ENCODE assay signal across 8 cellular contexts in genomic region chr19:58326914-58327726, GRCh38.
DNase-seq lines count a peak whose midpoint lies in the region; ATAC-seq and TF ChIP-seq lines count a peak whose summit lies in the region.

Gene ZSCAN22 (plus strand): TSS chr19:58326994. CDS start chr19:58334803, 7,809 bp downstream.

- ATAC-seq in GM18907 (IDR thresholded peaks at IDR 0.05; ENCODE audit: unreplicated experiment) (peak; percentile 89), HG03108 (IDR thresholded peaks at IDR 0.05; ENCODE audit: unreplicated experiment) (peak; percentile 88)

- H3K27ac ChIP-seq in WERI-Rb-1: peak within 1 kb of the TSS; percentile 82

- H3K4me3 ChIP-seq in WERI-Rb-1 (ENCODE audit: low read depth, low read length) (peak within 1 kb of the TSS; percentile 96), cardiac fibroblast (replicated peaks in 1 of 2; ENCODE audit: low read depth in 2 of 2, low read length in 2 of 2) (peak within 1 kb of the TSS; percentile 86 to 91)

- peak; percentile 94 for DNase-seq in AG08396 (ENCODE audit: low spot score)
- DNase-seq in NCI-H2171 treated with DMSO at 0.1 percent for 48 hours (lab: John Stamatoyannopoulos, UW): peak; percentile 92
- DNase-seq in WERI-Rb-1: peak; percentile 97
- peak; percentile 96 to 98 for DNase-seq in cardiac fibroblast (ENCODE audit: low read depth in 2 of 2)
- peak; percentile 98 for DNase-seq in inferior parietal cortex (ENCODE audit: extremely low spot score)
- DNase-seq in smooth muscle cell of the brain vasculature (ENCODE audit: low read depth, low spot score): peak; percentile 91

- TF ChIP-seq CTCF in WERI-Rb-1 (IDR thresholded peaks at IDR 0.05; ENCODE audit: low read depth, low read length) (no peak), cardiac fibroblast (IDR thresholded peaks at IDR 0.05; ENCODE audit: low read depth, low read length) (no peak)

- peaks cover 11% of the 10 kb centered on the region for H3K36me3 ChIP-seq in WERI-Rb-1

- no peaks in the 10 kb centered on the region for H3K27me3 ChIP-seq in WERI-Rb-1 (ENCODE audit: insufficient read depth, low read depth, severe bottlenecking)

- H3K9me3 ChIP-seq in WERI-Rb-1 (ENCODE audit: severe bottlenecking): no peaks in the 10 kb centered on the region

Comparison
In these comparisons a context has a peak if more than half of its experiments do, and no peak if none do; other contexts are left out.
1. Peak in every context shown above with its lines: DNase-seq, ATAC-seq, H3K4me3 ChIP-seq and H3K27ac ChIP-seq.